Comparison of ENCODE assay signal across 8 cellular contexts in genomic region chr2:157838442-157839161, GRCh38. TPM values are rescaled to one million over a fixed set of nuclear protein-coding genes. Genes with fewer than 3 reads are reported as not detected.
DNase-seq lines count a peak whose midpoint lies in the region; ATAC-seq and TF ChIP-seq lines count a peak whose summit lies in the region.

No MANE protein-coding gene starts in this region.

- intact Hi-C loops in left lung (cut with DNase I), result no loop called here

- H3K36me3 ChIP-seq in BE2C (no peaks in the 10 kb centered on the region), HUES6 (ENCODE audit: control insufficient read depth, insufficient read depth, low read length) (no peaks in the 10 kb centered on the region), left lung (no peaks in the 10 kb centered on the region), stomach smooth muscle (ENCODE audit: control insufficient read depth in 2 of 2, insufficient read depth in 2 of 2, low read length in 2 of 2) (no peaks in the 10 kb centered on the region)

- peak overlapping the region; percentile 37 for H3K4me3 ChIP-seq in BE2C (ENCODE audit: low read depth, low read length)
- H3K4me3 ChIP-seq in HUES6 (ENCODE audit: low read depth, low read length), result 0 out of 2 replicates have a peak overlapping the region, but pooled peaks have one; percentile 3
- H3K4me3 ChIP-seq in cardiac fibroblast (replicated peaks in 1 of 2; ENCODE audit: low read depth in 2 of 2, low read length in 2 of 2), result peak overlapping the region; percentile 22 to 40
- H3K4me3 ChIP-seq in left lung, result peak overlapping the region; percentile 4 to 21
- peak overlapping the region; percentile 65 to 70 for H3K4me3 ChIP-seq in stomach smooth muscle (ENCODE audit: low read length in 2 of 2)

- H3K4me1 ChIP-seq in BE2C (peaks cover 8% of the 10 kb centered on the region; the same call in 1 of the 2 replicates), HUES6 (ENCODE audit: control insufficient read depth, insufficient read depth, low read length) (peaks cover 57% of the 10 kb centered on the region), left lung (peaks cover 25 to 36% of the 10 kb centered on the region in 2 donors), stomach smooth muscle (ENCODE audit: control insufficient read depth, insufficient read depth, low read length) (peaks cover 24% of the 10 kb centered on the region)

- H3K9ac ChIP-seq in HUES6 (ENCODE audit: low read length) (peak overlapping the region; percentile 37), stomach smooth muscle (ENCODE audit: low read length in 2 of 2) (peak overlapping the region; percentile 65 to 73)

- H3K27ac ChIP-seq in HUES6 (ENCODE audit: low read depth, low read length) (no peak overlapping the region; the same call in 1 of the 2 replicates), left lung (peak overlapping the region; percentile 76 to 78), stomach smooth muscle (ENCODE audit: low read length) (peak overlapping the region; percentile 56)

- H3K9me3 ChIP-seq in BE2C (no peaks in the 10 kb centered on the region), HUES6 (ENCODE audit: control insufficient read depth, insufficient read depth, low read depth, low read length) (no peaks in the 10 kb centered on the region), left lung (no peaks in the 10 kb centered on the region), stomach smooth muscle (ENCODE audit: control insufficient read depth in 2 of 2, low read length in 2 of 2) (no peaks in the 10 kb centered on the region)

- TF ChIP-seq CTCF in BE2C (IDR thresholded peaks at IDR 0.05; ENCODE audit: low read depth, low read length), result no peak
- TF ChIP-seq CTCF in cardiac fibroblast (IDR thresholded peaks at IDR 0.05; ENCODE audit: low read depth, low read length), result no peak
- no peak for TF ChIP-seq CTCF in left lung (IDR thresholded peaks at IDR 0.05)

- DNase-seq in BE2C (peak; percentile 44), RPMI7951 (ENCODE audit: low read depth) (peak; percentile 87), cardiac fibroblast (ENCODE audit: low read depth in 2 of 2) (peak; percentile 68 to 78), left lung (peak in 1 of 2 donors; percentile 64), GM19240 (ENCODE audit: insufficient read length, low spot score) (no peak)

- no peaks in the 10 kb centered on the region for H3K27me3 ChIP-seq in BE2C
- H3K27me3 ChIP-seq in HUES6 (ENCODE audit: control insufficient read depth, insufficient read depth, low read length), result no peaks in the 10 kb centered on the region
- H3K27me3 ChIP-seq in left lung, result no peaks in the 10 kb centered on the region
- no peaks in the 10 kb centered on the region for H3K27me3 ChIP-seq in stomach smooth muscle (ENCODE audit: control insufficient read depth in 1 of 2, insufficient read depth in 2 of 2, low read length in 2 of 2)

- ATAC-seq in left lung (peak; percentile 80), GM18909 (IDR thresholded peaks at IDR 0.05; ENCODE audit: poor library complexity, unreplicated experiment) (no peak)

RNA-seq across cellular contexts. Expression of gene ACVR1, which starts 37.5 kb away (rescaled TPM):
- polyA plus RNA-seq in BE2C (2012; ENCODE audit: insufficient read depth, insufficient read length, low read depth), result 8.5 TPM
- 28.5 and 33.6 TPM in 2 replicates for total RNA-seq in RPMI7951 (2014; rRNA removed; shearing (Covaris generic))
- total RNA-seq in left lung, result 10 to 100 TPM; 36.9 to 37.7 TPM

Comparison
In these comparisons a context has a peak if more than half of its experiments do, and no peak if none do; other contexts are left out.
1. H3K4me3 ChIP-seq: peak in every context shown above with its lines; median percentile 68 in stomach smooth muscle; 37 in BE2C; 31 in cardiac fibroblast; 12 in left lung; 3 in HUES6.